In genomic region chr6:87728706-87729105, GRCh38 we compare ENCODE assay signal across 18 cellular contexts. TPM values are rescaled to one million over a fixed set of nuclear protein-coding genes. Genes with fewer than 3 reads are reported as not detected.
DNase-seq lines count a peak whose midpoint lies in the region; ATAC-seq and TF ChIP-seq lines count a peak whose summit lies in the region.
"Had no signal": no experiment of that assay in that cellular context is flagged by ENCODE, and none has a peak within 500 bp of the region (broad histone marks: within the 10 kb centered on the region; RNA-seq: fewer than 3 reads in every experiment).

No MANE protein-coding gene starts in this region.

- H3K36me3 ChIP-seq in GM23338 (ENCODE audit: insufficient read depth): no peaks in the 10 kb centered on the region
- no peaks in the 10 kb centered on the region for H3K36me3 ChIP-seq in neural progenitor cell
- H3K36me3 ChIP-seq: BLaER1 had no signal

- 0 out of 2 replicates have a peak, but pooled peaks cover 3% of the 10 kb centered on the region for H3K9me2 ChIP-seq in GM23338 (ENCODE audit: insufficient read depth)

- no peaks in the 10 kb centered on the region; the same call in 2 of the 3 replicates for H3K36me3 Mint-ChIP-seq in GM23338 (ENCODE audit: low read depth)
- no peaks in the 10 kb centered on the region for H3K36me3 Mint-ChIP-seq in T-helper 17 cell (ENCODE audit: low read depth)
- no peaks in the 10 kb centered on the region for H3K36me3 Mint-ChIP-seq in neural progenitor cell
- peaks cover 0 to 3% of the 10 kb centered on the region in 2 donors for H3K36me3 Mint-ChIP-seq in stimulated activated naive B cell treated with anti-CD40 and anti-IgM and Interleukin-4, amounts not matched to agents 10 μg/mL and 1 μg/mL and 100 μg/mL, for 72 hours

- no peaks in the 10 kb centered on the region for H3K27me3 ChIP-seq in GM23338 (ENCODE audit: insufficient read depth)
- no peaks in the 10 kb centered on the region for H3K27me3 ChIP-seq in neural progenitor cell
- H3K27me3 ChIP-seq: BLaER1 had no signal

- peaks cover 4% of the 10 kb centered on the region; the same call in 1 of the 2 replicates for H3K4me1 ChIP-seq in GM23338 (ENCODE audit: insufficient read depth)
- peaks cover 3% of the 10 kb centered on the region for H3K4me1 ChIP-seq in neural progenitor cell

- no peaks in the 10 kb centered on the region for H3F3A ChIP-seq in GM23338 (replicated peaks; ENCODE audit: low read depth)
- H3F3A ChIP-seq in neural progenitor cell (ENCODE audit: low read depth): peaks cover 4% of the 10 kb centered on the region

- H3K4me2 ChIP-seq in GM23338 (0 out of 2 replicates have a peak overlapping the region, but pooled peaks have one; percentile 26), neural progenitor cell (no peak overlapping the region)
- H3K4me2 ChIP-seq: BLaER1, PC-9 had no signal

- peak overlapping the region; percentile 99 for H2AFZ ChIP-seq in GM23338
- peak overlapping the region; percentile 63 for H2AFZ ChIP-seq in neural progenitor cell (replicated peaks)
- H2AFZ ChIP-seq: PC-9 had no signal

- no peak overlapping the region for H3K9ac ChIP-seq in neural progenitor cell
- H3K9ac ChIP-seq: BLaER1 had no signal

- DNase-seq in GM23338 (ENCODE audit: low spot score) (no peak), T-helper 17 cell (no peak), neural progenitor cell (ENCODE audit: low spot score) (no peak), DMS114 treated with DMSO at 0.1 percent for 48 hours (lab: John Stamatoyannopoulos, UW; ENCODE audit: unreplicated experiment) (no peak), T1000 (lab: John Stamatoyannopoulos, UW) (no peak), hippocampal formation (lab: John Stamatoyannopoulos, UW) (no peak)
- no peak for DNase-seq in stimulated activated naive B cell treated with anti-CD40 and anti-IgM and Interleukin-4, amounts not matched to agents 10 μg/mL and 1 μg/mL and 100 μg/mL, for 72 hours
- DNase-seq: DMS153, IMR-90, MV-4-11, NCI-H1436 treated with DMSO at 0.1 percent for 48 hours, NCI-H2081, NCI-H2227 treated with DMSO at 0.1 percent for 48 hours, NCI-H524 treated with DMSO at 0.1 percent for 48 hours, PC-9 had no signal

- H4K20me1 ChIP-seq in GM23338 (replicated peaks; ENCODE audit: insufficient read depth) (no peaks in the 10 kb centered on the region), neural progenitor cell (ENCODE audit: low read depth) (no peaks in the 10 kb centered on the region)
- H4K20me1 ChIP-seq: BLaER1 had no signal

- H3K27ac Mint-ChIP-seq in GM23338 (no peak overlapping the region), T-helper 17 cell (peak overlapping the region; percentile 79), neural progenitor cell (no peak overlapping the region)
- peak overlapping the region; percentile 60 for H3K27ac Mint-ChIP-seq in stimulated activated naive B cell treated with anti-CD40 and anti-IgM and Interleukin-4, amounts not matched to agents 10 μg/mL and 1 μg/mL and 100 μg/mL, for 72 hours

- no peak overlapping the region for H3K27ac ChIP-seq in GM23338 (ENCODE audit: low read depth)
- H3K27ac ChIP-seq in neural progenitor cell: no peak overlapping the region
- H3K27ac ChIP-seq: BLaER1, PC-9, SK-N-MC had no signal

- peaks cover 2% of the 10 kb centered on the region for H3K27me3 Mint-ChIP-seq in GM23338 (ENCODE audit: insufficient read depth, low read depth, poor library complexity)
- no peaks in the 10 kb centered on the region for H3K27me3 Mint-ChIP-seq in T-helper 17 cell
- H3K27me3 Mint-ChIP-seq in neural progenitor cell (ENCODE audit: insufficient read depth, low read depth): no peaks in the 10 kb centered on the region
- H3K27me3 Mint-ChIP-seq in stimulated activated naive B cell treated with anti-CD40 and anti-IgM and Interleukin-4, amounts not matched to agents 10 μg/mL and 1 μg/mL and 100 μg/mL, for 72 hours: no peaks in the 10 kb centered on the region

- H3K4me3 ChIP-seq in GM23338 (no peak overlapping the region), neural progenitor cell (no peak overlapping the region)
- H3K4me3 ChIP-seq: BLaER1, PC-9, SK-N-MC had no signal

- peaks cover 2% of the 10 kb centered on the region for H3K4me1 Mint-ChIP-seq in GM23338
- peaks cover 46% of the 10 kb centered on the region for H3K4me1 Mint-ChIP-seq in T-helper 17 cell
- H3K4me1 Mint-ChIP-seq in neural progenitor cell: peaks cover 8% of the 10 kb centered on the region
- peaks cover 32 to 60% of the 10 kb centered on the region in 2 donors for H3K4me1 Mint-ChIP-seq in stimulated activated naive B cell treated with anti-CD40 and anti-IgM and Interleukin-4, amounts not matched to agents 10 μg/mL and 1 μg/mL and 100 μg/mL, for 72 hours

- TF ChIP-seq CTCF in GM23338 (conservative IDR thresholded peaks at IDR 0.05; ENCODE audit: low read depth in 2 of 2) (no peak), neural progenitor cell (IDR thresholded peaks at IDR 0.05) (no peak)

- H3K79me2 ChIP-seq in GM23338 (replicated peaks; ENCODE audit: insufficient read depth): no peaks in the 10 kb centered on the region
- H3K79me2 ChIP-seq in neural progenitor cell (ENCODE audit: low read depth): no peaks in the 10 kb centered on the region

- H3K9me3 ChIP-seq in T-helper 17 cell (ENCODE audit: control insufficient read depth, low read length, poor library complexity, severe bottlenecking) (no peaks in the 10 kb centered on the region), neural progenitor cell (ENCODE audit: low read depth) (no peaks in the 10 kb centered on the region)
- H3K9me3 ChIP-seq: BLaER1 had no signal

- H3K9me3 Mint-ChIP-seq in GM23338 (peaks cover 2% of the 10 kb centered on the region; the same call in 1 of the 3 replicates), neural progenitor cell (no peaks in the 10 kb centered on the region)
- H3K9me3 Mint-ChIP-seq in stimulated activated naive B cell treated with anti-CD40 and anti-IgM and Interleukin-4, amounts not matched to agents 10 μg/mL and 1 μg/mL and 100 μg/mL, for 72 hours: no peaks in the 10 kb centered on the region

- ATAC-seq in GM23338 (no peak), T-helper 17 cell (no peak)
- ATAC-seq in stimulated activated naive B cell treated with anti-CD40 and anti-IgM and Interleukin-4, amounts not matched to agents 10 μg/mL and 1 μg/mL and 100 μg/mL, for 72 hours (replicated peaks): no peak
- ATAC-seq: HCT116 had no signal

- H3K4me3 Mint-ChIP-seq in GM23338: no peak overlapping the region
- H3K4me3 Mint-ChIP-seq in T-helper 17 cell: no peak overlapping the region
- H3K4me3 Mint-ChIP-seq in neural progenitor cell: no peak overlapping the region
- H3K4me3 Mint-ChIP-seq in stimulated activated naive B cell treated with anti-CD40 and anti-IgM and Interleukin-4, amounts not matched to agents 10 μg/mL and 1 μg/mL and 100 μg/mL, for 72 hours: no peak overlapping the region

RNA-seq across cellular contexts. Expression of gene AKIRIN2, which starts 26.7 kb away (rescaled TPM):
- total RNA-seq in GM23338 (2014; rRNA removed; shearing (Covaris generic)): 57.4 and 62.1 TPM in 2 replicates
- 89.9 and 98.1 TPM in 2 replicates for polyA plus RNA-seq in GM23338 (2016; fragmentation: Nextera tagmentation; extraction: Ambion mirVana)
- total RNA-seq in T-helper 17 cell (100 to 1,000 TPM; 114 to 128 TPM), neural progenitor cell (ENCODE audit: low replicate concordance) (46.2 and 76.7 TPM in 2 replicates)

Comparison
In these comparisons a context has a peak if more than half of its experiments do, and no peak if none do; other contexts are left out.
1. H3K27ac Mint-ChIP-seq: peak in T-helper 17 cell (single experiment) and stimulated activated naive B cell treated with anti-CD40 and anti-IgM and Interleukin-4, amounts not matched to agents 10 μg/mL and 1 μg/mL and 100 μg/mL, for 72 hours (single experiment); none in GM23338 (single experiment) and neural progenitor cell (single experiment).